18 cellular contexts compared by ENCODE assay signal in genomic region chr20:49866051-49866450, GRCh38. TPM values are rescaled to one million over a fixed set of nuclear protein-coding genes. Genes with fewer than 3 reads are reported as not detected.
DNase-seq lines count a peak whose midpoint lies in the region; ATAC-seq, FAIRE-seq and TF ChIP-seq lines count a peak whose summit lies in the region.
"Had no signal": no experiment of that assay in that cellular context is flagged by ENCODE, and none has a peak within 500 bp of the region (broad histone marks: within the 10 kb centered on the region; RNA-seq: fewer than 3 reads in every experiment).

No MANE protein-coding gene starts in this region.

- TF ChIP-seq CTCF in AG09309 (IDR thresholded peaks at IDR 0.05; ENCODE audit: control insufficient read depth, insufficient read depth, low read depth, low read length, missing control alignments) (no peak), HFFc6 (IDR thresholded peaks at IDR 0.05) (no peak), chondrocyte (IDR thresholded peaks at IDR 0.05) (no peak), osteoblast (IDR thresholded peaks at IDR 0.05; ENCODE audit: extremely low read depth, low read depth, low read length) (no peak)

- H3K36me3 Mint-ChIP-seq in HFFc6 (ENCODE audit: low read depth), result no peaks in the 10 kb centered on the region
- H3K36me3 Mint-ChIP-seq in chondrocyte (ENCODE audit: low read depth), result peaks cover 5% of the 10 kb centered on the region
- H3K36me3 Mint-ChIP-seq in activated CD8-positive, alpha-beta T cell treated with anti-CD3 and anti-CD28 coated beads, Interleukin-2, amount 10 ng/mL, durations not matched to agents 7 days and 5 days (ENCODE audit: low read depth), result peaks cover 29% of the 10 kb centered on the region

- H3K4me3 ChIP-seq in AG09309 (ENCODE audit: control insufficient read depth, low read depth, low read length) (peak overlapping the region; percentile 1; the same call in 1 of the 2 replicates), osteoblast (ENCODE audit: insufficient read depth, low read length) (no peak overlapping the region)
- H3K4me3 ChIP-seq: BLaER1, dorsolateral prefrontal cortex, sigmoid colon had no signal

- peaks cover 20% of the 10 kb centered on the region for H3K36me3 ChIP-seq in osteoblast (ENCODE audit: insufficient read depth, low read length)

- H2AFZ ChIP-seq in osteoblast (ENCODE audit: low read length), result no peak overlapping the region

- no peaks in the 10 kb centered on the region for H3K79me2 ChIP-seq in osteoblast (ENCODE audit: insufficient read depth, low read length)

- no peaks in the 10 kb centered on the region for H3K27me3 ChIP-seq in osteoblast (ENCODE audit: insufficient read depth, low read length)
- H3K27me3 ChIP-seq: BLaER1, dorsolateral prefrontal cortex, neutrophil, sigmoid colon had no signal

- CTCF ChIA-PET in activated CD8-positive, alpha-beta T cell treated with anti-CD3 and anti-CD28 coated beads, Interleukin-2, amount 10 ng/mL, durations not matched to agents 7 days and 5 days (lab: Charles Lee), result no interaction called here

- DNase-seq in AG09309 (ENCODE audit: low read depth) (peak; percentile 96), HFFc6 (peak; percentile 42), chondrocyte (ENCODE audit: low spot score) (no peak), osteoblast (ENCODE audit: insufficient read length, low spot score, missing footprints) (no peak), SKM-1 treated with dmso at 0.1 percent for 144 hours (lab: John Stamatoyannopoulos, UW; ENCODE audit: unreplicated experiment) (no peak), H54 (ENCODE audit: insufficient read length, low spot score) (no peak), NCI-H446 (lab: John Stamatoyannopoulos, UW) (no peak)
- no peak for DNase-seq in activated CD8-positive, alpha-beta T cell treated with anti-CD3 and anti-CD28 coated beads, Interleukin-2, amount 10 ng/mL, durations not matched to agents 7 days and 5 days
- DNase-seq: dorsolateral prefrontal cortex; NCI-H187; sigmoid colon; stimulated activated naive CD4-positive, alpha-beta T cell treated with Interleukin-2 at 50 U/mL for 16 hours had no signal

- H3K9me3 Mint-ChIP-seq in HFFc6, result no peaks in the 10 kb centered on the region
- no peaks in the 10 kb centered on the region for H3K9me3 Mint-ChIP-seq in chondrocyte (ENCODE audit: low read depth)
- no peaks in the 10 kb centered on the region for H3K9me3 Mint-ChIP-seq in activated CD8-positive, alpha-beta T cell treated with anti-CD3 and anti-CD28 coated beads, Interleukin-2, amount 10 ng/mL, durations not matched to agents 7 days and 5 days (ENCODE audit: insufficient read depth)
- H3K9me3 Mint-ChIP-seq: T-helper 1 cell treated with Interleukin-12 subunit alpha and Interleukin-12 subunit beta and Interleukin-4 antibody, amounts not matched to agents 30 μg/mL and 1 μg/mL, for 36 hours had no signal

- H3K4me1 Mint-ChIP-seq in HFFc6 (ENCODE audit: low read depth) (peaks cover 39% of the 10 kb centered on the region), chondrocyte (ENCODE audit: low read depth) (peaks cover 50% of the 10 kb centered on the region)
- peaks cover 4% of the 10 kb centered on the region for H3K4me1 Mint-ChIP-seq in activated CD8-positive, alpha-beta T cell treated with anti-CD3 and anti-CD28 coated beads, Interleukin-2, amount 10 ng/mL, durations not matched to agents 7 days and 5 days (ENCODE audit: low read depth)

- no peaks in the 10 kb centered on the region for H3K27me3 Mint-ChIP-seq in HFFc6 (ENCODE audit: insufficient read depth)
- no peaks in the 10 kb centered on the region for H3K27me3 Mint-ChIP-seq in chondrocyte (ENCODE audit: low read depth)
- no peaks in the 10 kb centered on the region for H3K27me3 Mint-ChIP-seq in activated CD8-positive, alpha-beta T cell treated with anti-CD3 and anti-CD28 coated beads, Interleukin-2, amount 10 ng/mL, durations not matched to agents 7 days and 5 days (ENCODE audit: low read depth)

- FAIRE-seq in H54 (lab: Jason Lieb, UNC), result no peak
- FAIRE-seq: astrocyte, frontal cortex, RCC 7860 had no signal

- ATAC-seq in activated CD8-positive, alpha-beta T cell treated with anti-CD3 and anti-CD28 coated beads, Interleukin-2, amount 10 ng/mL, durations not matched to agents 7 days and 5 days, result no peak

- H3K9me3 ChIP-seq in osteoblast (ENCODE audit: low read depth, low read length), result no peaks in the 10 kb centered on the region
- H3K9me3 ChIP-seq: BLaER1, neutrophil, sigmoid colon had no signal

- H3K27ac Mint-ChIP-seq in HFFc6 (peak overlapping the region; percentile 69), chondrocyte (ENCODE audit: unreplicated experiment) (peak overlapping the region; percentile 51)
- no peak overlapping the region for H3K27ac Mint-ChIP-seq in activated CD8-positive, alpha-beta T cell treated with anti-CD3 and anti-CD28 coated beads, Interleukin-2, amount 10 ng/mL, durations not matched to agents 7 days and 5 days

- no peaks in the 10 kb centered on the region for H4K20me1 ChIP-seq in osteoblast (ENCODE audit: insufficient read depth, low read length)
- H4K20me1 ChIP-seq: BLaER1 had no signal

- H3K27ac ChIP-seq in osteoblast (ENCODE audit: low read depth, low read length), result peak overlapping the region; percentile 70
- H3K27ac ChIP-seq: BLaER1, neutrophil, sigmoid colon had no signal

- peaks cover 10% of the 10 kb centered on the region for H3K4me1 ChIP-seq in osteoblast (ENCODE audit: insufficient read depth, low read length)
- H3K4me1 ChIP-seq: sigmoid colon had no signal

- POLR2A ChIA-PET in activated CD8-positive, alpha-beta T cell treated with anti-CD3 and anti-CD28 coated beads, Interleukin-2, amount 10 ng/mL, durations not matched to agents 7 days and 5 days (lab: Charles Lee), result no interaction called here

- peak overlapping the region; percentile 4; the same call in 1 of the 2 replicates for H3K4me3 Mint-ChIP-seq in HFFc6
- H3K4me3 Mint-ChIP-seq in chondrocyte (ENCODE audit: unreplicated experiment), result no peak overlapping the region
- H3K4me3 Mint-ChIP-seq in activated CD8-positive, alpha-beta T cell treated with anti-CD3 and anti-CD28 coated beads, Interleukin-2, amount 10 ng/mL, durations not matched to agents 7 days and 5 days, result no peak overlapping the region
- H3K4me3 Mint-ChIP-seq: T-helper 1 cell treated with Interleukin-12 subunit alpha and Interleukin-12 subunit beta and Interleukin-4 antibody, amounts not matched to agents 30 μg/mL and 1 μg/mL, for 36 hours had no signal

- no peak for TF ChIP-seq POLR2A in H54 (IDR thresholded peaks at IDR 0.05; ENCODE audit: low read depth, low read length)

- H3K4me2 ChIP-seq in osteoblast (ENCODE audit: insufficient read depth, low read length), result peak overlapping the region; percentile 8
- H3K4me2 ChIP-seq: BLaER1 had no signal

RNA-seq across cellular contexts. Expression of gene SPATA2, which starts 49.3 kb away (rescaled TPM):
- total RNA-seq in HFFc6 (2021; fragmentation: NEBNext Ultra II Directional; extraction: Animal tissue kit (Norgen Biotek cat#: 25700)), result 1 to 10 TPM; 6.9 to 8.0 (median 7.2) TPM
- 5.6 to 6.5 TPM (median 5.9 TPM) in 3 replicates for total RNA-seq in chondrocyte
- 3.2 and 3.3 TPM in 2 replicates for total RNA-seq in osteoblast
- total RNA-seq in activated CD8-positive, alpha-beta T cell treated with anti-CD3 and anti-CD28 coated beads, Interleukin-2, amount 10 ng/mL, durations not matched to agents 7 days and 5 days, result 1 to 10 TPM; 7.6 to 7.7 TPM

RNA-seq across cellular contexts. Expression of gene SLC9A8, which starts 53.4 kb away (rescaled TPM):
- total RNA-seq in HFFc6 (2021; fragmentation: NEBNext Ultra II Directional; extraction: Animal tissue kit (Norgen Biotek cat#: 25700)), result 1 to 10 TPM; 7.1 to 8.0 (median 7.4) TPM
- 5.2 to 7.6 TPM (median 6.2 TPM) in 3 replicates for total RNA-seq in chondrocyte
- 6.9 and 9.7 TPM in 2 replicates for total RNA-seq in osteoblast
- 10 to 100 TPM; 19.4 to 20.5 TPM for total RNA-seq in activated CD8-positive, alpha-beta T cell treated with anti-CD3 and anti-CD28 coated beads, Interleukin-2, amount 10 ng/mL, durations not matched to agents 7 days and 5 days

Comparison
In these comparisons a context has a peak if more than half of its experiments do, and no peak if none do; other contexts are left out.
1. DNase-seq: peak in AG09309 (single experiment) and HFFc6 (single experiment); none in chondrocyte (single experiment), osteoblast (single experiment), SKM-1 treated with dmso at 0.1 percent for 144 hours (single experiment), H54 (single experiment), activated CD8-positive, alpha-beta T cell treated with anti-CD3 and anti-CD28 coated beads, Interleukin-2, amount 10 ng/mL, durations not matched to agents 7 days and 5 days (single experiment) and NCI-H446 (0 of 2).